Comparison of ENCODE assay signal across 18 cellular contexts in genomic region chr1:243438815-243439214, GRCh38.
DNase-seq lines count a peak whose midpoint lies in the region; ATAC-seq and TF ChIP-seq lines count a peak whose summit lies in the region.
"Had no signal": no experiment of that assay in that cellular context is flagged by ENCODE, and none has a peak within 500 bp of the region (broad histone marks: within the 10 kb centered on the region; RNA-seq: fewer than 3 reads in every experiment).

No MANE protein-coding gene starts in this region.

- dilution Hi-C loops in IMR-90 (cut with HindIII; ENCODE audit: low sequenced_read_pairs, unreplicated experiment), result no loop called here

- H4K8ac ChIP-seq in IMR-90 (ENCODE audit: low read depth in 2 of 2, low read length in 2 of 2), result no peak overlapping the region

- H3K27me3 ChIP-seq in IMR-90 (ENCODE audit: control insufficient read depth, insufficient read depth, low read length), result no peaks in the 10 kb centered on the region
- H3K27me3 ChIP-seq: MG63, Peyer's patch had no signal

- no peak overlapping the region for H3K4me3 ChIP-seq in IMR-90 (ENCODE audit: insufficient read depth, low read depth, low read length)
- H3K4me3 ChIP-seq: MG63, Peyer's patch had no signal

- in situ Hi-C loops in IMR-90 (cut with MboI; ENCODE audit: low sequenced_read_pairs), result no loop called here

- no peak overlapping the region for H3K27ac ChIP-seq in IMR-90 (ENCODE audit: insufficient read depth, low read length)
- H3K27ac ChIP-seq: KMS-11, Peyer's patch had no signal

- no peak for TF ChIP-seq RAD21 in IMR-90 (IDR thresholded peaks at IDR 0.05; ENCODE audit: low read length)

- H3K9me1 ChIP-seq in IMR-90 (ENCODE audit: insufficient read depth, low read length), result no peaks in the 10 kb centered on the region

- H2AFZ ChIP-seq in IMR-90 (replicated peaks; ENCODE audit: low read length, poor library complexity), result no peak overlapping the region

- ATAC-seq in IMR-90 (ENCODE audit: low read depth) (no peak), HG03521 (IDR thresholded peaks at IDR 0.05; ENCODE audit: unreplicated experiment) (no peak), HG02870 (IDR thresholded peaks at IDR 0.05; ENCODE audit: unreplicated experiment) (no peak)

- H2BK20ac ChIP-seq in IMR-90 (ENCODE audit: low read depth, low read length), result no peak overlapping the region

- peaks cover 4% of the 10 kb centered on the region for H3K4me1 ChIP-seq in IMR-90 (ENCODE audit: control insufficient read depth, insufficient read depth, low read length)
- H3K4me1 ChIP-seq: Peyer's patch had no signal

- no peaks in the 10 kb centered on the region for H3K36me3 ChIP-seq in IMR-90 (ENCODE audit: control insufficient read depth, insufficient read depth, low read length)
- H3K36me3 ChIP-seq: MG63, Peyer's patch had no signal

- intact Hi-C loops in IMR-90 (cut with micrococcal nuclease), result no loop called here

- no TSS peak for BruUV-seq in IMR-90 (replicated peaks; lab: Mats Ljungman, UMichigan)

- TF ChIP-seq CTCF in IMR-90 (conservative IDR thresholded peaks at IDR 0.05; ENCODE audit: low read depth, low read length), result no peak

- TF ChIP-seq POLR2A in IMR-90 (IDR thresholded peaks at IDR 0.05; ENCODE audit: low read depth, low read length), result no peak

- no peaks in the 10 kb centered on the region for H3K9me3 ChIP-seq in IMR-90 (ENCODE audit: control insufficient read depth, insufficient read depth, low read length)
- H3K9me3 ChIP-seq: MG63, Peyer's patch had no signal

- H3K23ac ChIP-seq in IMR-90 (ENCODE audit: low read depth, low read length), result no peak overlapping the region

- H4K5ac ChIP-seq in IMR-90 (ENCODE audit: low read depth, low read length), result no peak overlapping the region

- H4K20me1 ChIP-seq in IMR-90 (ENCODE audit: insufficient read depth, low read length), result no peaks in the 10 kb centered on the region

- H2BK120ac ChIP-seq in IMR-90 (ENCODE audit: low read depth, low read length), result no peak overlapping the region

- H3K14ac ChIP-seq in IMR-90 (replicated peaks; ENCODE audit: low read depth, low read length), result no peak overlapping the region

- H2BK15ac ChIP-seq in IMR-90 (ENCODE audit: low read depth, low read length), result no peak overlapping the region

- no CpG with 5 or more reads among the region's 2 CpGs for WGBS in IMR-90 (ENCODE audit: extremely low coverage in 2 of 2, insufficient read length in 1 of 2), 2 experiments

- no peak overlapping the region for H2AK5ac ChIP-seq in IMR-90 (ENCODE audit: low read depth, low read length)

- no peak overlapping the region for H3K56ac ChIP-seq in IMR-90 (ENCODE audit: extremely low read depth, insufficient read depth, low read length)

- no peak overlapping the region for H3K4me2 ChIP-seq in IMR-90 (ENCODE audit: low read depth, low read length)
- H3K4me2 ChIP-seq: KMS-11 had no signal

- CTCF ChIA-PET in IMR-90 (lab: Yijun Ruan, JAX), result no interaction called here

- no peak overlapping the region for H4K91ac ChIP-seq in IMR-90 (ENCODE audit: insufficient read depth, low read depth, low read length)

- H3K4ac ChIP-seq in IMR-90 (ENCODE audit: low read depth, low read length), result no peak overlapping the region

- no peak overlapping the region for H3K18ac ChIP-seq in IMR-90 (ENCODE audit: low read depth, low read length)

- H3K9ac ChIP-seq in IMR-90 (ENCODE audit: low read depth, low read length), result no peak overlapping the region
- H3K9ac ChIP-seq: KMS-11 had no signal

- DNase-seq in IMR-90, result peak; percentile 17
- peak; percentile 29 for DNase-seq in amniotic epithelial cell (ENCODE audit: low read depth)
- peak; percentile 50 for DNase-seq in glomerular visceral epithelial cell (ENCODE audit: extremely low spot score)
- DNase-seq in renal cortical epithelial cell (ENCODE audit: low read depth), result peak; percentile 12
- DNase-seq in NAMALWA (ENCODE audit: low spot score), result no peak
- DNase-seq: ACHN; C1 segment of cervical spinal cord; CD8-positive, alpha-beta memory T cell; DMS79; MG63; NCI-H1092; NCI-H2081; NCI-H2171 treated with DMSO at 0.1 percent for 48 hours; NCI-H446 treated with DMSO at 0.1 percent for 48 hours; Peyer's patch had no signal

- no peak overlapping the region for H2BK5ac ChIP-seq in IMR-90 (ENCODE audit: low read depth, low read length, poor library complexity, severe bottlenecking)

- POLR2A ChIA-PET in IMR-90 (lab: Charles Lee; ENCODE audit: unreplicated experiment), result no interaction called here

- no peak overlapping the region for H2AK9ac ChIP-seq in IMR-90 (replicated peaks; ENCODE audit: low read depth, low read length, poor library complexity)

- peaks cover 0 to 3% of the 10 kb centered on the region in 2 experiments; a peak in 2 of 4 replicates for H3K79me1 ChIP-seq in IMR-90 (ENCODE audit: low read depth in 1 of 2, low read length in 2 of 2)

TF ChIP-seq in IMR-90, 13 proteins besides CTCF, POLR2A, EP300 and RAD21:
- TF ChIP-seq NFE2L2 (IDR thresholded peaks at IDR 0.05; ENCODE audit: low read depth, low read length), result no peak
- TF ChIP-seq FOS (IDR thresholded peaks at IDR 0.05; ENCODE audit: low read depth, low read length), result no peak
- no peak for TF ChIP-seq CEBPB (IDR thresholded peaks at IDR 0.05; ENCODE audit: low read depth, low read length)
- TF ChIP-seq MAFK (IDR thresholded peaks at IDR 0.05; ENCODE audit: low read depth, low read length), result no peak
- TF ChIP-seq, protein P1, sequence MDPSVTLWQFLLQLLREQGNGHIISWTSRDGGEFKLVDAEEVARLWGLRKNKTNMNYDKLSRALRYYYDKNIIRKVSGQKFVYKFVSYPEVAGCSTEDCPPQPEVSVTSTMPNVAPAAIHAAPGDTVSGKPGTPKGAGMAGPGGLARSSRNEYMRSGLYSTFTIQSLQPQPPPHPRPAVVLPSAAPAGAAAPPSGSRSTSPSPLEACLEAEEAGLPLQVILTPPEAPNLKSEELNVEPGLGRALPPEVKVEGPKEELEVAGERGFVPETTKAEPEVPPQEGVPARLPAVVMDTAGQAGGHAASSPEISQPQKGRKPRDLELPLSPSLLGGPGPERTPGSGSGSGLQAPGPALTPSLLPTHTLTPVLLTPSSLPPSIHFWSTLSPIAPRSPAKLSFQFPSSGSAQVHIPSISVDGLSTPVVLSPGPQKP (IDR thresholded peaks at IDR 0.05; ENCODE audit: borderline replicate concordance, low read depth, low read length), result no peak
- TF ChIP-seq CHD1 (IDR thresholded peaks at IDR 0.05; ENCODE audit: low read depth, low read length), result no peak
- no peak for TF ChIP-seq MXI1 (IDR thresholded peaks at IDR 0.05; ENCODE audit: borderline replicate concordance, low read depth, low read length)
- no peak for TF ChIP-seq SMC3 (IDR thresholded peaks at IDR 0.05; ENCODE audit: low read depth, low read length)
- no peak for TF ChIP-seq BHLHE40 (IDR thresholded peaks at IDR 0.05; ENCODE audit: low read depth, low read length)
- TF ChIP-seq USF2 (IDR thresholded peaks at IDR 0.05; ENCODE audit: low read depth, low read length), result no peak
- no peak for TF ChIP-seq MAZ (IDR thresholded peaks at IDR 0.05; ENCODE audit: borderline replicate concordance, low read depth, low read length)
- TF ChIP-seq RCOR1 (IDR thresholded peaks at IDR 0.05; ENCODE audit: insufficient replicate concordance, low read length), result no peak
- TF ChIP-seq RFX5 (IDR thresholded peaks at IDR 0.05; ENCODE audit: low read depth, low read length), result no peak
